Comparison of ENCODE assay signal across 39 cellular contexts in the genomic region with DNA sequence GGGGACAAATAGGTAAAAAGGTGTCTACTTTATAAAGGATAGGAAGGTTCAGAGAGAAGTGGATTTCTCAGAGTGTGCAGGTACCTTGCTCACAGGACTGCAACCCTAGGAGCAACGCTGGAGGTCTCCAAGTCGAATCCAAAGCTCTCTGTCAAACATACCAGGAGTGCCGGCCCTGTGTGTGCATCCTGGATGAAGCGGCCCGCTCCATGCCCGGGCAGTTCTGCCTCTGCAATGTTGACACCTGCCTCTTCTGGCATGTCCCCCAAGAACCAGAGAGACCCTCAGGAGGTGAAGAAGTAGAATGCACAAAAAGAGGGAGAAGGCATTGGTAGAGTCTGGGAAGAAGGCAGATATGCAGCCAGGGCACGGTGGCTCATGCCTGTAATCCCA. TPM values are rescaled to one million over a fixed set of nuclear protein-coding genes. Genes with fewer than 3 reads are reported as not detected.
"Had no signal": no experiment of that assay in that cellular context is flagged by ENCODE, and none has a peak within 500 bp of the region (broad histone marks: within the 10 kb centered on the region; RNA-seq: fewer than 3 reads in every experiment).

No MANE protein-coding gene starts in this region.

- FAIRE-seq: astrocyte, TTC549 had no signal

- H3K9me3 ChIP-seq: adrenal gland, body of pancreas, breast epithelium had no signal

- H3K36me3 ChIP-seq: breast epithelium had no signal

- H3K4me3 ChIP-seq: adrenal gland, body of pancreas, breast epithelium had no signal

- ATAC-seq: activated CD8-positive, alpha-beta T cell treated with anti-CD3 and anti-CD28 coated beads for 36 hours; activated naive CD4-positive, alpha-beta T cell treated with anti-CD3 and anti-CD28 coated beads, Interleukin-2, amount 50 U/mL, for 72 hours; activated T-cell treated with anti-CD3 and anti-CD28 coated beads, Interleukin-2, amount 50 U/mL, for 4 hours; activated T-cell treated with anti-CD3 and anti-CD28 coated beads, Interleukin-2, amount 50 U/mL, for 72 hours; activated T-helper 17 cell treated with anti-CD3 and anti-CD28 coated beads, Interleukin-2, amount 50 U/mL, for 72 hours; T-cell; T-helper 17 cell had no signal

- DNase-seq: activated B cell treated with CpG ODN at 0.5 μM for 24 hours; activated CD4-positive, alpha-beta memory T cell treated with anti-CD3 and anti-CD28 coated beads for 36 hours; activated CD4-positive, alpha-beta T cell treated with anti-CD3 and anti-CD28 coated beads for 4 hours; activated CD4-positive, alpha-beta T cell treated with anti-CD3 and anti-CD28 coated beads, Interleukin-2, amount 10 ng/mL, durations not matched to agents 24 days and 14 days; activated CD4-positive, alpha-beta T cell treated with anti-CD3 and anti-CD28 coated beads, Interleukin-2, amount 50 U/mL, for 1 hour; activated CD4-positive, alpha-beta T cell treated with anti-CD3 and anti-CD28 coated beads, Interleukin-2, amount 50 U/mL, for 4 hours; activated CD4-positive, CD25-positive, alpha-beta regulatory T cell treated with anti-CD3 and anti-CD28 coated beads, Interleukin-2, amount 50 U/mL, for 72 hours; activated CD8-positive, alpha-beta memory T cell treated with anti-CD3 and anti-CD28 coated beads, Interleukin-2, amount 50 U/mL, for 4 hours; activated CD8-positive, alpha-beta T cell treated with anti-CD3 and anti-CD28 coated beads for 36 hours; activated effector memory CD4-positive, alpha-beta T cell treated with anti-CD3 and anti-CD28 coated beads, Interleukin-2, amount 50 U/mL, for 16 hours; activated gamma-delta T cell treated with Interleukin-2 at 50 U/mL for 16 hours; activated naive CD4-positive, alpha-beta T cell; activated naive CD4-positive, alpha-beta T cell treated with anti-CD3 and anti-CD28 coated beads for 36 hours; activated naive CD4-positive, alpha-beta T cell treated with anti-CD3 and anti-CD28 coated beads, Interleukin-2, amount 50 U/mL, for 16 hours; activated naive CD8-positive, alpha-beta T cell treated with anti-CD3 and anti-CD28 coated beads for 36 hours; activated T-cell treated with anti-CD3 and anti-CD28 coated beads for 4 hours; activated T-cell treated with anti-CD3 and anti-CD28 coated beads, Interleukin-2, amount 50 U/mL, for 1 hour; activated T-cell treated with anti-CD3 and anti-CD28 coated beads, Interleukin-2, amount 50 U/mL, for 4 hours; activated T-cell treated with anti-CD3 and anti-CD28 coated beads, Interleukin-2, amount 50 U/mL, for 72 hours; adrenal gland; amniotic stem cell; aorta; brain microvascular endothelial cell; caudate nucleus; cerebellar nuclear complex; T-cell; T-helper 17 cell had no signal

- H3K27me3 ChIP-seq: adrenal gland, body of pancreas, brain microvascular endothelial cell, breast epithelium had no signal

- H3K27ac ChIP-seq: adrenal gland, brain microvascular endothelial cell, breast epithelium, VCaP had no signal

- H3K4me1 ChIP-seq: breast epithelium had no signal

RNA-seq across cellular contexts. Expression of gene TSSK2, which starts 3.1 kb away (rescaled TPM):
- total RNA-seq: activated CD4-positive, alpha-beta memory T cell treated with anti-CD3 and anti-CD28 coated beads for 36 hours; activated CD4-positive, alpha-beta T cell treated with anti-CD3 and anti-CD28 coated beads, Interleukin-2, amount 10 ng/mL, durations not matched to agents 24 days and 14 days; activated CD8-positive, alpha-beta memory T cell treated with anti-CD3 and anti-CD28 coated beads for 36 hours; activated CD8-positive, alpha-beta T cell treated with anti-CD3 and anti-CD28 coated beads for 36 hours; activated naive CD4-positive, alpha-beta T cell treated with anti-CD3 and anti-CD28 coated beads for 36 hours; activated naive CD4-positive, alpha-beta T cell treated with anti-CD3 and anti-CD28 coated beads, Interleukin-2, amount 50 U/mL, for 72 hours; activated naive CD8-positive, alpha-beta T cell treated with anti-CD3 and anti-CD28 coated beads for 36 hours; activated T-cell treated with anti-CD3 and anti-CD28 coated beads, Interleukin-2, amount 50 U/mL, for 4 hours; activated T-cell treated with anti-CD3 and anti-CD28 coated beads, Interleukin-2, amount 50 U/mL, for 72 hours; activated T-helper 1 cell treated with anti-CD3 and anti-CD28 coated beads, Interleukin-12 subunit alpha, Interleukin-12 subunit beta, Interleukin-2, Interleukin-4 antibody, amounts not matched to agents 30 ng/mL and 10 ng/mL and 1 ng/mL, durations not matched to agents 14 hours and 24 hours and 36 hours; activated T-helper 17 cell treated with anti-CD3 and anti-CD28 coated beads, Interleukin-2, amount 50 U/mL, for 72 hours; adrenal gland; aorta; astrocyte; breast epithelium; chondrocyte; T-helper 1 cell treated with Interleukin-12 subunit alpha and Interleukin-12 subunit beta and Interleukin-4 antibody, amounts not matched to agents 30 ng/mL and 1 ng/mL, for 36 hours; T-helper 2 cell treated with Interferon-gamma antibody and Interleukin-4, amounts not matched to agents 100 ng/mL and 5 ng/mL, for 36 hours had no signal

RNA-seq across cellular contexts. Expression of gene GSC2, which starts 22.1 kb away (rescaled TPM):
- total RNA-seq: activated B cell treated with CpG ODN at 0.5 μM for 24 hours; activated CD4-positive, alpha-beta memory T cell treated with anti-CD3 and anti-CD28 coated beads for 36 hours; activated CD4-positive, alpha-beta T cell treated with anti-CD3 and anti-CD28 coated beads, Interleukin-2, amount 10 ng/mL, durations not matched to agents 24 days and 14 days; activated CD8-positive, alpha-beta memory T cell treated with anti-CD3 and anti-CD28 coated beads for 36 hours; activated CD8-positive, alpha-beta T cell treated with anti-CD3 and anti-CD28 coated beads for 36 hours; activated naive CD4-positive, alpha-beta T cell treated with anti-CD3 and anti-CD28 coated beads for 36 hours; activated naive CD4-positive, alpha-beta T cell treated with anti-CD3 and anti-CD28 coated beads, Interleukin-2, amount 50 U/mL, for 72 hours; activated naive CD8-positive, alpha-beta T cell treated with anti-CD3 and anti-CD28 coated beads for 36 hours; activated T-cell treated with anti-CD3 and anti-CD28 coated beads, Interleukin-2, amount 50 U/mL, for 4 hours; activated T-cell treated with anti-CD3 and anti-CD28 coated beads, Interleukin-2, amount 50 U/mL, for 72 hours; activated T-helper 17 cell treated with anti-CD3 and anti-CD28 coated beads, Interleukin-2, amount 50 U/mL, for 72 hours; adrenal gland; aorta; astrocyte; body of pancreas; breast epithelium; chondrocyte; T-cell; T-helper 1 cell treated with Interleukin-12 subunit alpha and Interleukin-12 subunit beta and Interleukin-4 antibody, amounts not matched to agents 30 ng/mL and 1 ng/mL, for 36 hours; T-helper 17 cell; T-helper 2 cell treated with Interferon-gamma antibody and Interleukin-4, amounts not matched to agents 100 ng/mL and 5 ng/mL, for 36 hours had no signal
- polyA plus RNA-seq: adrenal gland, aorta had no signal
